20 cellular contexts compared by ENCODE assay signal in genomic region chr17:21243516-21244303, GRCh38. TPM values are rescaled to one million over a fixed set of nuclear protein-coding genes. Genes with fewer than 3 reads are reported as not detected.
DNase-seq lines count a peak whose midpoint lies in the region; ATAC-seq and TF ChIP-seq lines count a peak whose summit lies in the region.
"Had no signal": no experiment of that assay in that cellular context is flagged by ENCODE, and none has a peak within 500 bp of the region (broad histone marks: within the 10 kb centered on the region; RNA-seq: fewer than 3 reads in every experiment).

No MANE protein-coding gene starts in this region.

- H3K9me3 ChIP-seq in BLaER1 treated with 17β-estradiol and CSF1 and Interleukin-3, amounts not matched to agents 10 nM and 100 nM (replicated peaks in 1 of 11), result no peaks in the 10 kb centered on the region
- no peaks in the 10 kb centered on the region for H3K9me3 ChIP-seq in psoas muscle
- H3K9me3 ChIP-seq in body of pancreas, result no peaks in the 10 kb centered on the region
- H3K9me3 ChIP-seq: Peyer's patch had no signal

- TF ChIP-seq POLR2A in body of pancreas (IDR thresholded peaks at IDR 0.05), result no peak

- ATAC-seq in psoas muscle (no peak), body of pancreas (no peak)
- ATAC-seq: CD8-positive, alpha-beta T cell had no signal

- H3K4me3 ChIP-seq in BLaER1 treated with 17β-estradiol and CSF1 and Interleukin-3, amounts not matched to agents 10 nM and 100 nM, result no peak overlapping the region
- H3K4me3 ChIP-seq in psoas muscle (no peak overlapping the region), body of pancreas (no peak overlapping the region)
- H3K4me3 ChIP-seq: Peyer's patch had no signal

- peaks cover 0 to 5% (median 0%) of the 10 kb centered on the region in 11 experiments; a peak in 1 of 22 replicates for H3K36me3 ChIP-seq in BLaER1 treated with 17β-estradiol and CSF1 and Interleukin-3, amounts not matched to agents 10 nM and 100 nM
- peaks cover 0 to 20% of the 10 kb centered on the region in 2 donors for H3K36me3 ChIP-seq in psoas muscle (ENCODE audit: insufficient read depth in 1 of 2, low read depth in 1 of 2)
- H3K36me3 ChIP-seq in body of pancreas (replicated peaks in 1 of 2; ENCODE audit: insufficient read depth in 1 of 2, low read depth in 2 of 2), result no peaks in the 10 kb centered on the region

- DNase-seq in ELF-1 (ENCODE audit: low read depth, low spot score) (peak; percentile 95), islet precursor cell (peak; percentile 87), psoas muscle (no peak), NCI-H2196 treated with DMSO at 0.1 percent for 48 hours (lab: John Stamatoyannopoulos, UW; ENCODE audit: unreplicated experiment) (no peak), NCI-H1105 (lab: John Stamatoyannopoulos, UW) (no peak), body of pancreas (no peak)
- DNase-seq: Calu3; CD8-positive, alpha-beta T cell; DMS153; GDM1; GOT3; KG1; NCI-H1092; NCI-H146; NCI-H2029 treated with DMSO at 0.1 percent for 48 hours; NCI-H2171; NCI-H524 treated with DMSO at 0.1 percent for 48 hours; NCI-H82; Peyer's patch had no signal

- peaks cover 0 to 64% (median 15%) of the 10 kb centered on the region in 11 experiments; a peak in 12 of 22 replicates for H4K20me1 ChIP-seq in BLaER1 treated with 17β-estradiol and CSF1 and Interleukin-3, amounts not matched to agents 10 nM and 100 nM

- no peaks in the 10 kb centered on the region for H3K27me3 ChIP-seq in BLaER1 treated with 17β-estradiol and CSF1 and Interleukin-3, amounts not matched to agents 10 nM and 100 nM
- H3K27me3 ChIP-seq in psoas muscle (ENCODE audit: insufficient read depth in 3 of 3, low read length in 2 of 3) (no peaks in the 10 kb centered on the region), body of pancreas (no peaks in the 10 kb centered on the region)
- H3K27me3 ChIP-seq: Peyer's patch had no signal

- no peak overlapping the region for H3K9ac ChIP-seq in BLaER1 treated with 17β-estradiol and CSF1 and Interleukin-3, amounts not matched to agents 10 nM and 100 nM

- 69 to 78% (median 69%) methylated on average over 23 of the region's 23 CpGs for WGBS in psoas muscle, 3 donors
- 76 to 79% methylated on average over 13 to 23 of the region's 23 CpGs for WGBS in body of pancreas, 2 donors

- peaks cover 21 to 51% (median 40%) of the 10 kb centered on the region in 10 experiments; a peak in 19 of 20 replicates for H3K4me1 ChIP-seq in BLaER1 treated with 17β-estradiol and CSF1 and Interleukin-3, amounts not matched to agents 10 nM and 100 nM
- peaks cover 81% of the 10 kb centered on the region for H3K4me1 ChIP-seq in psoas muscle
- no peaks in the 10 kb centered on the region for H3K4me1 ChIP-seq in body of pancreas
- H3K4me1 ChIP-seq: Peyer's patch had no signal

- H3K4me2 ChIP-seq in BLaER1 treated with 17β-estradiol and CSF1 and Interleukin-3, amounts not matched to agents 10 nM and 100 nM, result peak overlapping the region in 6 of 11 experiments; percentile 7 to 69 (median 56); a peak in 7 of 22 replicates

- peak; percentile 1 for TF ChIP-seq CTCF in psoas muscle (IDR thresholded peaks at IDR 0.05)
- TF ChIP-seq CTCF in body of pancreas (IDR thresholded peaks at IDR 0.05), result no peak

- intact Hi-C loops in psoas muscle (cut with DNase I) (loop anchor here in 1 of 2 donors (2.0 kb wide), 1 partner anchor 27 kb away; no protein-coding TSS in a partner anchor), body of pancreas (cut with DNase I) (no loop called here)

- no peak overlapping the region for H3K27ac ChIP-seq in BLaER1 treated with 17β-estradiol and CSF1 and Interleukin-3, amounts not matched to agents 10 nM and 100 nM
- peak overlapping the region; percentile 94 for H3K27ac ChIP-seq in psoas muscle
- no peak overlapping the region for H3K27ac ChIP-seq in body of pancreas
- H3K27ac ChIP-seq: Peyer's patch had no signal

RNA-seq across cellular contexts. Expression of gene NATD1, which starts 9.5 kb away (rescaled TPM):
- 10 to 100 TPM; 21.6 to 48.0 (median 24.5) TPM for total RNA-seq in psoas muscle
- 10 to 100 TPM in 2 of 3 donors, 1 to 10 TPM in 1; 4.7 to 15.1 (median 10.5) TPM for polyA plus RNA-seq in psoas muscle
- 1 to 10 TPM; 2.6 to 7.0 TPM for total RNA-seq in body of pancreas

RNA-seq across cellular contexts. Expression of gene TMEM11, which starts 29.7 kb away (rescaled TPM):
- total RNA-seq in psoas muscle, result 10 to 100 TPM; 52.9 to 78.4 (median 58.6) TPM
- polyA plus RNA-seq in psoas muscle, result 100 to 1,000 TPM in 2 of 3 donors, 10 to 100 TPM in 1; 89.6 to 159 (median 109) TPM
- 10 to 100 TPM in 1 of 2 donors, 1 to 10 TPM in 1; 7.0 to 22.4 TPM for total RNA-seq in body of pancreas

RNA-seq across cellular contexts. Expression of gene MAP2K3, which starts 40.8 kb away (rescaled TPM):
- 100 to 1,000 TPM in 2 of 4 donors, 10 to 100 TPM in 2; 64.4 to 126 (median 107) TPM for total RNA-seq in psoas muscle
- polyA plus RNA-seq in psoas muscle, result 100 to 1,000 TPM in 2 of 3 donors, 10 to 100 TPM in 1; 86.3 to 229 (median 146) TPM
- 10 to 100 TPM; 15.3 to 48.1 TPM for total RNA-seq in body of pancreas

Comparison
In these comparisons a context has a peak if more than half of its experiments do, and no peak if none do; other contexts are left out.
1. DNase-seq: peak in ELF-1 (single experiment) and islet precursor cell (single experiment); none in psoas muscle (0 of 2), NCI-H2196 treated with DMSO at 0.1 percent for 48 hours (single experiment), NCI-H1105 (single experiment) and body of pancreas (0 of 4).